ENCODE assay signal across 12 cellular contexts in the genomic region with DNA sequence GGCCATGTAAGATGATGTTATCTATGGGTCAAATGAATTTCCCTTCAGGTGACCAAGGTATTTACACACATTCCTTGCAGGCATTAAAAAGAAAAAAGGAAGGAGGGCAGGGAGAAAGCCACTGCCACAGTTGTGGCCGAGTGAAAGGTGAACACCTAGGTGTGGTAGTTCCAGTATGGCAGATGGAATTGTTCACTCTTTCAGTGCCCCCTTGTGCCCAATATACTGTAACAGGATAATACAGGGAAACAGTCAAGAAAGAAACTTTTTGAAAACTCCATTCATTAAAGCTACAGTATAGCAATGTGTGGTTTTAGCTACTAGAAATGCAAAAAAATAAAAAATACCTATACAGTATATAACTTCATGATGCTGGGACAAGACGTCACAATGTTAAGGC. TPM values are rescaled to one million over a fixed set of nuclear protein-coding genes. Genes with fewer than 3 reads are reported as not detected.
DNase-seq lines count a peak whose midpoint lies in the region; ATAC-seq and TF ChIP-seq lines count a peak whose summit lies in the region.
"Had no signal": no experiment of that assay in that cellular context is flagged by ENCODE, and none has a peak within 500 bp of the region (broad histone marks: within the 10 kb centered on the region; RNA-seq: fewer than 3 reads in every experiment).

No MANE protein-coding gene starts in this region.

- H3K4me3 Mint-ChIP-seq in activated T-cell treated with anti-CD3 and anti-CD28 coated beads, Interleukin-2, amount 50 U/mL, for 72 hours, result no peak overlapping the region
- H3K4me3 Mint-ChIP-seq: neural crest cell had no signal

- H3K36me3 Mint-ChIP-seq in activated T-cell treated with anti-CD3 and anti-CD28 coated beads, Interleukin-2, amount 50 U/mL, for 72 hours (ENCODE audit: insufficient read depth in 2 of 2), result peaks cover 0 to 3% of the 10 kb centered on the region in 2 donors

- ATAC-seq in thoracic aorta (ENCODE audit: insufficient number of reproducible peaks, low FRiP score, low read depth), result no peak
- no peak for ATAC-seq in activated T-cell treated with anti-CD3 and anti-CD28 coated beads, Interleukin-2, amount 50 U/mL, for 72 hours (replicated peaks in 1 of 2)

- H3K4me3 ChIP-seq in cardiac muscle cell (no peak overlapping the region), right atrium auricular region (no peak overlapping the region), thoracic aorta (no peak overlapping the region), stomach (no peak overlapping the region)
- H3K4me3 ChIP-seq: coronary artery had no signal

- DNase-seq in cardiac muscle cell (ENCODE audit: low read depth in 1 of 2, low spot score in 1 of 2) (peak; percentile 27 to 32), right atrium auricular region (ENCODE audit: low spot score) (no peak), RWPE1 (ENCODE audit: low spot score) (peak; percentile 42), glomerular visceral epithelial cell (ENCODE audit: extremely low spot score) (peak; percentile 8), thoracic aorta (ENCODE audit: low spot score) (no peak), NCI-H524 treated with DMSO at 0.1 percent for 48 hours (lab: John Stamatoyannopoulos, UW) (no peak), stomach (no peak)
- DNase-seq in activated T-cell treated with anti-CD3 and anti-CD28 coated beads, Interleukin-2, amount 50 U/mL, for 72 hours, result no peak
- DNase-seq: C1 segment of cervical spinal cord, hypothalamus had no signal

- intact Hi-C loops in stomach (cut with DNase I; ENCODE audit: low total_unique reads), result loop anchor here (10.0 kb wide), 1 partner anchor 185 kb away; no protein-coding TSS in a partner anchor

- no peak overlapping the region for H3K27ac Mint-ChIP-seq in activated T-cell treated with anti-CD3 and anti-CD28 coated beads, Interleukin-2, amount 50 U/mL, for 72 hours

- no peaks in the 10 kb centered on the region for H3K4me1 Mint-ChIP-seq in activated T-cell treated with anti-CD3 and anti-CD28 coated beads, Interleukin-2, amount 50 U/mL, for 72 hours (ENCODE audit: low read depth)

- no peaks in the 10 kb centered on the region for H3K27me3 ChIP-seq in cardiac muscle cell
- H3K27me3 ChIP-seq in right atrium auricular region, result no peaks in the 10 kb centered on the region
- H3K27me3 ChIP-seq in thoracic aorta (replicated peaks; ENCODE audit: insufficient read depth), result no peaks in the 10 kb centered on the region
- H3K27me3 ChIP-seq in stomach, result no peaks in the 10 kb centered on the region

- no peak for TF ChIP-seq EP300 in stomach (IDR thresholded peaks at IDR 0.05)

- H3K9me3 ChIP-seq in cardiac muscle cell (ENCODE audit: low read depth), result no peaks in the 10 kb centered on the region
- H3K9me3 ChIP-seq in right atrium auricular region, result no peaks in the 10 kb centered on the region
- no peaks in the 10 kb centered on the region for H3K9me3 ChIP-seq in thoracic aorta
- no peaks in the 10 kb centered on the region for H3K9me3 ChIP-seq in stomach

- peaks cover 0 to 4% of the 10 kb centered on the region in 2 donors for H3K9me3 Mint-ChIP-seq in activated T-cell treated with anti-CD3 and anti-CD28 coated beads, Interleukin-2, amount 50 U/mL, for 72 hours
- H3K9me3 Mint-ChIP-seq: neural crest cell had no signal

- H3K4me1 ChIP-seq in cardiac muscle cell (ENCODE audit: low read depth) (no peaks in the 10 kb centered on the region), right atrium auricular region (no peaks in the 10 kb centered on the region), thoracic aorta (ENCODE audit: control insufficient read depth in 1 of 2, low read depth in 2 of 2) (no peaks in the 10 kb centered on the region), stomach (no peaks in the 10 kb centered on the region)

- no peaks in the 10 kb centered on the region for H3K36me3 ChIP-seq in cardiac muscle cell
- H3K36me3 ChIP-seq in right atrium auricular region, result no peaks in the 10 kb centered on the region
- no peaks in the 10 kb centered on the region for H3K36me3 ChIP-seq in thoracic aorta
- H3K36me3 ChIP-seq in stomach, result no peaks in the 10 kb centered on the region

- H3K27ac ChIP-seq in cardiac muscle cell (no peak overlapping the region), right atrium auricular region (no peak overlapping the region), RWPE1 (no peak overlapping the region), thoracic aorta (no peak overlapping the region), stomach (no peak overlapping the region)
- H3K27ac ChIP-seq: coronary artery had no signal

- no peak for TF ChIP-seq POLR2A in stomach (IDR thresholded peaks at IDR 0.05)

- H3K27me3 Mint-ChIP-seq in activated T-cell treated with anti-CD3 and anti-CD28 coated beads, Interleukin-2, amount 50 U/mL, for 72 hours (ENCODE audit: low read depth), result no peaks in the 10 kb centered on the region

- POLR2A ChIA-PET in RWPE1 (lab: Yijun Ruan, JAX; ENCODE audit: low non-redundant PET), result no interaction called here

- 32 to 48% (median 39%) methylated on average over 2 of the region's 2 CpGs for WGBS in stomach, 5 donors

- CTCF ChIA-PET in RWPE1 (lab: Yijun Ruan, JAX), result interaction anchor here (0.6 to 1.0 kb wide), 5 partner anchors 49 to 684 kb away, joined by 3 to 7 read pairs (median 5); no protein-coding TSS in a partner anchor

- TF ChIP-seq CTCF in cardiac muscle cell (IDR thresholded peaks at IDR 0.05; ENCODE audit: low read depth, low read length) (peak; percentile 24), right atrium auricular region (IDR thresholded peaks at IDR 0.05) (peak in 1 of 2 donors; percentile 43), RWPE1 (conservative IDR thresholded peaks at IDR 0.05; ENCODE audit: low read depth) (0 out of 2 replicates have a peak, but pooled peaks have one; percentile 17), thoracic aorta (IDR thresholded peaks at IDR 0.05) (peak; percentile 18), stomach (IDR thresholded peaks at IDR 0.05) (peak in 3 of 7 experiments; percentile 35 to 54 (median 39))

RNA-seq across cellular contexts. Expression of a gene that starts 52.1 kb away (rescaled TPM):
- total RNA-seq in cardiac muscle cell (301 and 343 TPM in 2 replicates), right atrium auricular region (1 to 10 TPM; 6.9 to 8.9 TPM), thoracic aorta (10 to 100 TPM in 1 of 2 donors, 1 to 10 TPM in 1; 8.3 to 10.4 TPM), stomach (10 to 100 TPM in 4 of 5 donors, 1 to 10 TPM in 1; 1.2 to 57.9 (median 32.9) TPM)
- polyA plus RNA-seq in cardiac muscle cell (261 and 289 TPM in 2 replicates), stomach (10 to 100 TPM in 1 of 3 donors, 1 to 10 TPM in 2; 4.2 to 10.4 (median 8.0) TPM)
- total RNA-seq in activated T-cell treated with anti-CD3 and anti-CD28 coated beads, Interleukin-2, amount 50 U/mL, for 72 hours, result not detected

Comparison
In these comparisons a context has a peak if more than half of its experiments do, and no peak if none do; other contexts are left out.
1. DNase-seq: peak in cardiac muscle cell (2 of 2), RWPE1 (single experiment) and glomerular visceral epithelial cell (single experiment); none in right atrium auricular region (single experiment), thoracic aorta (single experiment), NCI-H524 treated with DMSO at 0.1 percent for 48 hours (single experiment), activated T-cell treated with anti-CD3 and anti-CD28 coated beads, Interleukin-2, amount 50 U/mL, for 72 hours (0 of 2) and stomach (single experiment).